ENCODE assay signal across 10 cellular contexts in genomic region chr13:105918842-105919741, GRCh38.
DNase-seq lines count a peak whose midpoint lies in the region; ATAC-seq and TF ChIP-seq lines count a peak whose summit lies in the region.
"Had no signal": no experiment of that assay in that cellular context is flagged by ENCODE, and none has a peak within 500 bp of the region (broad histone marks: within the 10 kb centered on the region; RNA-seq: fewer than 3 reads in every experiment).

No MANE protein-coding gene starts in this region.

- no peaks in the 10 kb centered on the region for H4K20me1 ChIP-seq in OCI-LY7 (ENCODE audit: insufficient read depth, low read length)

- peak; percentile 43 for DNase-seq in DMS53 treated with DMSO at 0.1 percent for 48 hours (lab: John Stamatoyannopoulos, UW; ENCODE audit: unreplicated experiment)
- peak; percentile 33 for DNase-seq in NCI-H2171 (lab: John Stamatoyannopoulos, UW)
- no peak for DNase-seq in chondrocyte (ENCODE audit: low spot score)
- peak; percentile 77 to 85 (median 83) for DNase-seq in mucosa of descending colon
- DNase-seq in stimulated activated CD4-positive, alpha-beta T cell treated with anti-CD3 and anti-CD28 coated beads, Interleukin-1b, Interleukin-23, amount 100 ng/mL, for 48 hours, result no peak
- DNase-seq in OCI-LY7 (ENCODE audit: low spot score), result no peak
- no peak for DNase-seq in epidermal melanocyte (ENCODE audit: insufficient read length, low spot score)

- H3K9me3 ChIP-seq in mucosa of descending colon (no peaks in the 10 kb centered on the region), OCI-LY7 (ENCODE audit: low read length) (no peaks in the 10 kb centered on the region)

- H3K4me3 Mint-ChIP-seq in chondrocyte (ENCODE audit: unreplicated experiment), result peak overlapping the region; percentile 58
- H3K4me3 Mint-ChIP-seq: activated naive CD8-positive, alpha-beta T cell; memory B cell had no signal

- CTCF ChIA-PET in OCI-LY7 (lab: Charles Lee; ENCODE audit: unreplicated experiment), result no interaction called here

- H3K27ac ChIP-seq in OCI-LY7 (ENCODE audit: low read depth, low read length, poor library complexity, severe bottlenecking), result no peak overlapping the region

- no peaks in the 10 kb centered on the region for H3K79me2 ChIP-seq in OCI-LY7 (ENCODE audit: insufficient read depth, low read depth, low read length)

- H3K4me1 Mint-ChIP-seq in chondrocyte (ENCODE audit: low read depth), result peaks cover 24% of the 10 kb centered on the region
- H3K4me1 Mint-ChIP-seq: memory B cell had no signal

- H3K9me2 ChIP-seq in OCI-LY7 (ENCODE audit: insufficient read depth, low read length), result no peaks in the 10 kb centered on the region

- intact Hi-C loops in mucosa of descending colon (cut with DNase I, micrococcal nuclease), result no loop called here
- intact Hi-C loops in OCI-LY7 (cut with micrococcal nuclease; ENCODE audit: unreplicated experiment), result no loop called here

- ATAC-seq in mucosa of descending colon (peak; percentile 91), HG02798 (IDR thresholded peaks at IDR 0.05; ENCODE audit: poor library complexity, unreplicated experiment) (no peak)

- H3K4me2 ChIP-seq in OCI-LY7 (ENCODE audit: low read length), result no peak overlapping the region

- no peak overlapping the region for H3K4me3 ChIP-seq in mucosa of descending colon
- no peak overlapping the region for H3K4me3 ChIP-seq in OCI-LY7 (ENCODE audit: low read depth, low read length, poor library complexity, severe bottlenecking)

- H3K36me3 ChIP-seq in mucosa of descending colon (ENCODE audit: low read depth), result no peaks in the 10 kb centered on the region
- H3K36me3 ChIP-seq in OCI-LY7 (ENCODE audit: insufficient read depth, low read length), result no peaks in the 10 kb centered on the region

- no peak for TF ChIP-seq CTCF in chondrocyte (IDR thresholded peaks at IDR 0.05)
- TF ChIP-seq CTCF in mucosa of descending colon (IDR thresholded peaks at IDR 0.05), result no peak
- no peak for TF ChIP-seq CTCF in OCI-LY7 (conservative IDR thresholded peaks at IDR 0.05; ENCODE audit: low read length)

- H3K27ac Mint-ChIP-seq in chondrocyte (ENCODE audit: unreplicated experiment), result peak overlapping the region; percentile 50
- H3K27ac Mint-ChIP-seq: activated naive CD8-positive, alpha-beta T cell; memory B cell had no signal

- H3K4me1 ChIP-seq in mucosa of descending colon (ENCODE audit: low read depth) (peaks cover 15% of the 10 kb centered on the region), OCI-LY7 (ENCODE audit: insufficient read depth, low read length, poor library complexity, severe bottlenecking) (no peaks in the 10 kb centered on the region)

- peaks cover 2% of the 10 kb centered on the region for H3K9me3 Mint-ChIP-seq in chondrocyte (ENCODE audit: low read depth)

- no peak overlapping the region for H2AFZ ChIP-seq in OCI-LY7 (ENCODE audit: low read length)

- POLR2A ChIA-PET in OCI-LY7 (lab: Charles Lee), result no interaction called here

- BruUV-seq in OCI-LY7 (replicated peaks; lab: Mats Ljungman, UMichigan), result no TSS peak

- H3K27me3 Mint-ChIP-seq in chondrocyte (ENCODE audit: low read depth), result no peaks in the 10 kb centered on the region
- H3K27me3 Mint-ChIP-seq: memory B cell had no signal

- no peaks in the 10 kb centered on the region for H3K36me3 Mint-ChIP-seq in chondrocyte (ENCODE audit: low read depth)
- H3K36me3 Mint-ChIP-seq: activated naive CD8-positive, alpha-beta T cell; memory B cell had no signal

Comparison
In these comparisons a context has a peak if more than half of its experiments do, and no peak if none do; other contexts are left out.
1. DNase-seq: peak in DMS53 treated with DMSO at 0.1 percent for 48 hours (single experiment), NCI-H2171 (single experiment) and mucosa of descending colon (3 of 3); none in chondrocyte (single experiment), stimulated activated CD4-positive, alpha-beta T cell treated with anti-CD3 and anti-CD28 coated beads, Interleukin-1b, Interleukin-23, amount 100 ng/mL, for 48 hours (single experiment), OCI-LY7 (single experiment) and epidermal melanocyte (single experiment).